In the genomic region with DNA sequence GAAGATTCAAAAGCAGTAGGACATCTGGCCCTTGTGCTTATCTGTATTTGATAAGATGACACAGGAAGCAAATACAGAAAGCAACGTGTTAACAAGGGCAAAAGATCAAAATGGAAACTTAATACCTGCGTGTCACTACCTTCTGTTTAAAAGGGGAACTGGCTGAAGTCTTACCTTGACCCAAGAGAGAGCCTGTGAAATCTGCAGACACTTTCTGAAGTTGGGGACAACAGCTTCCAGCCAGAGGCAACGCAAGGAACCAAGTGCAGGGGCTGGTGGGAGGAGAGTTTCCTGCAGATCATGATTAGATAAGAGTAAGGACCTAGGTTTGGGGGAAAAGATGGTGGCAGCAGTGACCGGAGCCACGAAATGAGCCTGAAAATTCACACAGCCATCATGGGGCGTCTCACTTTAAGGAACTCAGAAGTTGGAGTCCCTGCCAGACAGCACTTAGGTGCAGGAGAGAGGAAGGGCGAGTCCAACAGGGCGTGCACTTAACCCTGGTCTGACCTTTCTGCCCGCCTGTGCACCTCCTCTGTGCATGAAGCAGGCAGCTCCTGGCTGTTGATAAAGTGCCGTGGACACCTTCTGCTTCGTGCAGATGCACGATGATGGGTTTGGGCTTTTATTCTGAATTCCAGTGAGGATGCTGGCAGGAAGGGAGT, we compare ENCODE assay signal across 8 cellular contexts.
DNase-seq lines count a peak whose midpoint lies in the region; ATAC-seq and TF ChIP-seq lines count a peak whose summit lies in the region.

No MANE protein-coding gene starts in this region.

- H3K36me3 Mint-ChIP-seq in type B pancreatic cell: peaks cover 11% of the 10 kb centered on the region

- peak; percentile 24 to 31 for DNase-seq in activated CD4-positive, alpha-beta T cell treated with anti-CD3 and anti-CD28 coated beads for 4 hours
- DNase-seq in activated CD4-positive, alpha-beta T cell treated with anti-CD3 and anti-CD28 coated beads, Interleukin-2, amount 50 U/mL, for 48 hours: no peak
- DNase-seq in breast epithelium (ENCODE audit: low spot score in 2 of 2) (no peak), lung (ENCODE audit: low spot score) (peak; percentile 78), type B pancreatic cell (ENCODE audit: extremely low spot score, unreplicated experiment) (no peak), NCI-H2081 treated with DMSO at 0.1 percent for 48 hours (lab: John Stamatoyannopoulos, UW) (no peak)

- TF ChIP-seq CTCF in breast epithelium (IDR thresholded peaks at IDR 0.05): no peak
- no peak for TF ChIP-seq CTCF in lung (IDR thresholded peaks at IDR 0.05; ENCODE audit: control extremely low read depth, extremely low read depth)
- no peak for TF ChIP-seq CTCF in type B pancreatic cell (conservative IDR thresholded peaks at IDR 0.05)

- no peak for TF ChIP-seq POLR2A in breast epithelium (IDR thresholded peaks at IDR 0.05)

- H3K4me3 Mint-ChIP-seq in type B pancreatic cell: no peak overlapping the region

- H3K36me3 ChIP-seq in breast epithelium (no peaks in the 10 kb centered on the region), lung (ENCODE audit: control insufficient read depth in 2 of 2, insufficient read depth in 2 of 2, low read length in 2 of 2) (peaks cover 0 to 9% of the 10 kb centered on the region in 2 donors)

- H3K4me1 ChIP-seq in breast epithelium: peaks cover 0 to 4% of the 10 kb centered on the region in 2 donors
- H3K4me1 ChIP-seq in lung (ENCODE audit: control insufficient read depth in 2 of 2, insufficient read depth in 2 of 2, low read length in 2 of 2): peaks cover 12 to 29% of the 10 kb centered on the region in 2 donors

- H3K27ac ChIP-seq in breast epithelium (peak overlapping the region; percentile 65 to 73), lung (ENCODE audit: low read depth in 1 of 2, low read length in 1 of 2) (peak overlapping the region; percentile 86 to 94)

- no peaks in the 10 kb centered on the region for H3K27me3 ChIP-seq in breast epithelium
- H3K27me3 ChIP-seq in lung (ENCODE audit: control insufficient read depth, insufficient read depth): no peaks in the 10 kb centered on the region

- WGBS in lung, 2 donors: 23 to 33% methylated on average over 12 of the region's 12 CpGs

- intact Hi-C loops in breast epithelium (cut with DNase I; ENCODE audit: low total_unique reads): no loop called here

- H3K9me3 ChIP-seq in breast epithelium (no peaks in the 10 kb centered on the region), lung (ENCODE audit: control insufficient read depth in 2 of 2, insufficient read depth in 1 of 2, low read length in 1 of 2) (no peaks in the 10 kb centered on the region)

- ATAC-seq in lung (ENCODE audit: insufficient read depth, low FRiP score) (peak; percentile 59), GM19463 (IDR thresholded peaks at IDR 0.05; ENCODE audit: unreplicated experiment) (no peak), HG02840 (IDR thresholded peaks at IDR 0.05; ENCODE audit: low FRiP score, unreplicated experiment) (no peak)

- peaks cover 28% of the 10 kb centered on the region for H3K4me1 Mint-ChIP-seq in type B pancreatic cell (ENCODE audit: unreplicated experiment)

- H3K4me3 ChIP-seq in breast epithelium: peak overlapping the region in 1 of 3 donors; percentile 6
- no peak overlapping the region for H3K4me3 ChIP-seq in lung

- no peaks in the 10 kb centered on the region for H3K9me3 Mint-ChIP-seq in type B pancreatic cell

- no peaks in the 10 kb centered on the region for H3K27me3 Mint-ChIP-seq in type B pancreatic cell

- H3K27ac Mint-ChIP-seq in type B pancreatic cell: peak overlapping the region; percentile 50

Comparison
In these comparisons a context has a peak if more than half of its experiments do, and no peak if none do; other contexts are left out.
1. DNase-seq: peak in activated CD4-positive, alpha-beta T cell treated with anti-CD3 and anti-CD28 coated beads for 4 hours (2 of 2) and lung (single experiment); none in activated CD4-positive, alpha-beta T cell treated with anti-CD3 and anti-CD28 coated beads, Interleukin-2, amount 50 U/mL, for 48 hours (0 of 2), breast epithelium (0 of 2), type B pancreatic cell (single experiment) and NCI-H2081 treated with DMSO at 0.1 percent for 48 hours (single experiment).